8 cellular contexts compared by ENCODE assay signal in the genomic region with DNA sequence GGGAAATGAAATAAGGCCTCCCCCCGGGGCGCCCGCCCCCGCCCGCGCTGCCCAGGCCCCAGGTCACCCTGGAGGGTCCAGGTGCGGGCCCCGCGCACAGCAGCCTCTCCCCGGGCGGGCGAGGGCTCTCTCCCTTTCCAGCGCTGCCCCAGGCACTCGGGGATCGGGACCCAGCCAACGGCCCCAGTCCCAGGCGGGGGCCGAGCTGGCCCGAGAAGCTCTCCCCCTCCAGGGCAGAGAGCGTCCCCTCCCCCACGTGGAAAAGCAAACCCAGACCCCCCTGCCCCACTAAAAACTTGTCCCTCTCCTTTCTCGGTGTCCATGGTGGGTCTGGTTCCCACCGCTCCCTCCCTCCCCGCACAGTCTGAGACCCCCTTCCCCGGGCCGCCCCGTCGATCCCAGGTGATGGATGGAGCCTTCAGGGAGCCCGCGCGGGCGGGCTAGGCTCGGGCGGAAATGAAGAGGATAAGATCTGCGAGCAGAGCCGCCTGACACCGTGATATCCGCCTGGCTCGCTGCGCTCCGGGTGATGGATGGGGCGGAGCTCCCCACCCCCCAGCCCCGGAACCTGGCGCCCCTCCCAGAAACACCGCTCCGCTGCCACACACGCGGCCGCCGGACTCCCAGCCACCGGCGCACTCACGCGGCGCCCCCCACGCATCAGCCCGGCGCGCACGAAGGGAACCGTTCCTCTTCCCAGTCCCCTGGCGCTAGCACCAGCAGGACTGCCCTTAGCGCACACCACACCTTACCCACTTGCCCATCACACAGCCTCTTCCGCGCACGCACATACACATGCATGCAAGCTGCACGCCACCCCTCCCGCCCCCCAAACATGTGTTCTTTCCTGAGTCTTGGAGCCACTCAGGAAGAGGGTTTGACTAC.
DNase-seq lines count a peak whose midpoint lies in the region; ATAC-seq and TF ChIP-seq lines count a peak whose summit lies in the region.

No MANE protein-coding gene starts in this region.

- H3K27ac Mint-ChIP-seq in activated naive CD8-positive, alpha-beta T cell: peak overlapping the region; percentile 90

- H3K9me3 Mint-ChIP-seq in activated naive CD8-positive, alpha-beta T cell (ENCODE audit: low read depth): no peaks in the 10 kb centered on the region

- H3K4me3 ChIP-seq in RWPE2 (ENCODE audit: severe bottlenecking) (peak overlapping the region; percentile 53), iPS-11a (ENCODE audit: low read depth, low read length) (peak overlapping the region; percentile 39)

- H3K36me3 ChIP-seq in RWPE2 (ENCODE audit: low read depth): no peaks in the 10 kb centered on the region

- H3K9me3 ChIP-seq in RWPE2 (ENCODE audit: severe bottlenecking): no peaks in the 10 kb centered on the region

- H3K27me3 ChIP-seq in RWPE2 (ENCODE audit: insufficient read depth, poor library complexity, severe bottlenecking): no peaks in the 10 kb centered on the region

- peak overlapping the region; percentile 39 for H3K27ac ChIP-seq in RWPE2 (ENCODE audit: poor library complexity, severe bottlenecking)

- in situ Hi-C loops in GM13977 (cut with MboI; ENCODE audit: low pct_unique_long_range_greater_than_20kb, low sequenced_read_pairs, unreplicated experiment): loop anchor here (10.0 kb wide), 1 partner anchor 52 kb away; no protein-coding TSS in a partner anchor

- DNase-seq in GM13977 (ENCODE audit: low spot score) (peak; percentile 80), RWPE2 (ENCODE audit: low spot score) (peak; percentile 68), NCI-H2107 (lab: John Stamatoyannopoulos, UW) (no peak), kidney glomerular epithelial cell (lab: John Stamatoyannopoulos, UW) (no peak)
- DNase-seq in stimulated activated CD4-positive, alpha-beta T cell treated with anti-CD3 and anti-CD28 coated beads, Interleukin-12 subunit alpha, Interleukin-12 subunit beta, amount 100 ng/mL, for 4 hours: peak; percentile 69

- peaks cover 36% of the 10 kb centered on the region for H3K4me1 Mint-ChIP-seq in activated naive CD8-positive, alpha-beta T cell (ENCODE audit: low read depth)

- peaks cover 6% of the 10 kb centered on the region for H3K4me1 ChIP-seq in RWPE2 (ENCODE audit: insufficient read depth, poor library complexity, severe bottlenecking)

- no peaks in the 10 kb centered on the region for H3K27me3 Mint-ChIP-seq in activated naive CD8-positive, alpha-beta T cell

- H3K36me3 Mint-ChIP-seq in activated naive CD8-positive, alpha-beta T cell: no peaks in the 10 kb centered on the region

- peak overlapping the region; percentile 85 for H3K4me3 Mint-ChIP-seq in activated naive CD8-positive, alpha-beta T cell

- TF ChIP-seq CTCF in GM13977 (IDR thresholded peaks at IDR 0.05; ENCODE audit: extremely low read depth, insufficient read depth, missing control alignments) (no peak), RWPE2 (IDR thresholded peaks at IDR 0.05; ENCODE audit: poor library complexity, severe bottlenecking) (no peak)

- ATAC-seq in HG02763 (IDR thresholded peaks at IDR 0.05; ENCODE audit: unreplicated experiment) (peak; percentile 28), RWPE2 (ENCODE audit: low read depth) (peak; percentile 57)

Comparison
In these comparisons a context has a peak if more than half of its experiments do, and no peak if none do; other contexts are left out.
1. DNase-seq: peak in GM13977 (single experiment), RWPE2 (single experiment) and stimulated activated CD4-positive, alpha-beta T cell treated with anti-CD3 and anti-CD28 coated beads, Interleukin-12 subunit alpha, Interleukin-12 subunit beta, amount 100 ng/mL, for 4 hours (single experiment); none in NCI-H2107 (single experiment) and kidney glomerular epithelial cell (single experiment).